Comparison of ENCODE assay signal across 22 cellular contexts in the genomic region with DNA sequence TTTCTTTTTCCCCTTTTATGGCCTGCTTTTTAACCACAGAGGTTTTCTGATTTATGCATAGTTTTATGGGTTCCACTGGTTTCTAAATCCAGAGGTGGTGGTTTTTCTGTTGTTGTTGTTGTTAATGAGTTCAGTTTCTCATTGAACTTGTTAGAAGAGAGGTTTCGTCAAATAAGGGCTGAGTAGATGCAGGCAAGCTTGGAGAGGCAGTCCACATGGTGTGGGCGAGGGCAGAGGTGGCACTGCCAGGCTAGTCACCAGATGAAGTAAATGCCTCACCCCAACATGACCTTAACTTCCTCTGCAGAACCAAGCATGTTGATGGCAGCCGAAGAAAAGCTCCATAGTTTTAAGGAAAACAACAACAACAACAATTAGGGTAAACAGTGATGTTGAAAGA.
DNase-seq lines count a peak whose midpoint lies in the region; ATAC-seq and TF ChIP-seq lines count a peak whose summit lies in the region.
"Had no signal": no experiment of that assay in that cellular context is flagged by ENCODE, and none has a peak within 500 bp of the region (broad histone marks: within the 10 kb centered on the region; RNA-seq: fewer than 3 reads in every experiment).

No MANE protein-coding gene starts in this region.

- H3K27ac Mint-ChIP-seq in activated CD8-positive, alpha-beta memory T cell treated with anti-CD3 and anti-CD28 coated beads, Interleukin-2, amount 10 ng/mL, durations not matched to agents 7 days and 5 days: peak overlapping the region; percentile 20
- no peak overlapping the region for H3K27ac Mint-ChIP-seq in WTC11
- peak overlapping the region; percentile 84 for H3K27ac Mint-ChIP-seq in activated naive CD4-positive, alpha-beta T cell treated with anti-CD3 and anti-CD28 coated beads, Interleukin-2, amount 50 U/mL, for 24 hours
- H3K27ac Mint-ChIP-seq in CD4-positive, alpha-beta T cell: no peak overlapping the region
- H3K27ac Mint-ChIP-seq: IgD-negative memory B cell; stimulated activated memory B cell treated with anti-CD40 and anti-IgM and Interleukin-4, amounts not matched to agents 10 μg/mL and 1 μg/mL and 100 μg/mL, for 72 hours had no signal

- DNase-seq in activated CD8-positive, alpha-beta memory T cell treated with anti-CD3 and anti-CD28 coated beads, Interleukin-2, amount 10 ng/mL, durations not matched to agents 7 days and 5 days: no peak
- DNase-seq in activated CD8-positive, alpha-beta memory T cell treated with anti-CD3 and anti-CD28 coated beads, Interleukin-2, amount 50 U/mL, for 48 hours: no peak
- no peak for DNase-seq in WTC11 (ENCODE audit: low spot score)
- no peak for DNase-seq in psoas muscle
- DNase-seq in right atrium auricular region (ENCODE audit: low spot score): no peak
- no peak for DNase-seq in CD4-positive, alpha-beta T cell
- DNase-seq in GM23248: no peak
- DNase-seq: activated CD4-positive, CD25-positive, alpha-beta regulatory T cell; adrenal gland; colonic mucosa; EL; H7; NCI-H1105 treated with DMSO at 0.1 percent for 48 hours; NCI-H2081; NCI-H345; NCI-H82 had no signal

- intact Hi-C loops in psoas muscle (cut with DNase I): no loop called here
- intact Hi-C loops in CD4-positive, alpha-beta T cell (cut with DNase I, micrococcal nuclease): no loop called here

- no peak overlapping the region for H2AFZ ChIP-seq in GM23248

- H3K36me3 ChIP-seq in psoas muscle (ENCODE audit: insufficient read depth in 1 of 2, low read depth in 1 of 2) (peaks cover 9 to 79% of the 10 kb centered on the region in 2 donors), right atrium auricular region (peaks cover 38% of the 10 kb centered on the region), GM23248 (ENCODE audit: low read depth) (peaks cover 20% of the 10 kb centered on the region)
- H3K36me3 ChIP-seq: adrenal gland, breast epithelium, colonic mucosa had no signal

- H4K20me1 ChIP-seq in GM23248 (ENCODE audit: insufficient read depth): no peaks in the 10 kb centered on the region

- ATAC-seq in activated CD8-positive, alpha-beta memory T cell treated with anti-CD3 and anti-CD28 coated beads, Interleukin-2, amount 10 ng/mL, durations not matched to agents 7 days and 5 days: no peak
- ATAC-seq in WTC11: no peak
- peak in 2 of 4 donors; percentile 22 to 28 for ATAC-seq in psoas muscle
- no peak for ATAC-seq in CD4-positive, alpha-beta T cell (ENCODE audit: poor library complexity)
- ATAC-seq: Right ventricle myocardium inferior had no signal

- H3K36me3 Mint-ChIP-seq in activated CD8-positive, alpha-beta memory T cell treated with anti-CD3 and anti-CD28 coated beads, Interleukin-2, amount 10 ng/mL, durations not matched to agents 7 days and 5 days: peaks cover 82% of the 10 kb centered on the region
- peaks cover 34% of the 10 kb centered on the region for H3K36me3 Mint-ChIP-seq in WTC11
- peaks cover 44% of the 10 kb centered on the region for H3K36me3 Mint-ChIP-seq in activated naive CD4-positive, alpha-beta T cell treated with anti-CD3 and anti-CD28 coated beads, Interleukin-2, amount 50 U/mL, for 24 hours
- H3K36me3 Mint-ChIP-seq in CD4-positive, alpha-beta T cell (ENCODE audit: low read depth): peaks cover 76% of the 10 kb centered on the region

- POLR2A ChIA-PET in WTC11 (lab: Charles Lee): no interaction called here
- POLR2A ChIA-PET in CD4-positive, alpha-beta T cell (lab: Charles Lee): no interaction called here

- H3K9me3 ChIP-seq in psoas muscle (no peaks in the 10 kb centered on the region), right atrium auricular region (no peaks in the 10 kb centered on the region), GM23248 (ENCODE audit: low read depth) (no peaks in the 10 kb centered on the region)
- H3K9me3 ChIP-seq in CD4-positive, alpha-beta T cell (ENCODE audit: control insufficient read depth, low read length): no peaks in the 10 kb centered on the region
- H3K9me3 ChIP-seq: adrenal gland; BLaER1 treated with 17β-estradiol and CSF1 and Interleukin-3, amounts not matched to agents 10 nM and 100 nM; breast epithelium; colonic mucosa had no signal

- no peaks in the 10 kb centered on the region for H3K9me2 ChIP-seq in GM23248 (ENCODE audit: insufficient read depth)

- no peak overlapping the region for H3K4me2 ChIP-seq in GM23248 (ENCODE audit: unreplicated experiment)
- H3K4me2 ChIP-seq: BLaER1 treated with 17β-estradiol and CSF1 and Interleukin-3, amounts not matched to agents 10 nM and 100 nM had no signal

- no peak for TF ChIP-seq CTCF in WTC11 (IDR thresholded peaks at IDR 0.05)
- no peak for TF ChIP-seq CTCF in psoas muscle (IDR thresholded peaks at IDR 0.05)
- no peak for TF ChIP-seq CTCF in right atrium auricular region (IDR thresholded peaks at IDR 0.05)
- TF ChIP-seq CTCF in CD4-positive, alpha-beta T cell (IDR thresholded peaks at IDR 0.05): no peak

- in situ Hi-C loops in GM23248 (cut with MboI): no loop called here

- no peaks in the 10 kb centered on the region; the same call in 1 of the 2 replicates for H3F3A ChIP-seq in GM23248 (ENCODE audit: insufficient read depth)

- H3K4me1 Mint-ChIP-seq in activated CD8-positive, alpha-beta memory T cell treated with anti-CD3 and anti-CD28 coated beads, Interleukin-2, amount 10 ng/mL, durations not matched to agents 7 days and 5 days: peaks cover 36% of the 10 kb centered on the region
- H3K4me1 Mint-ChIP-seq in WTC11: peaks cover 5% of the 10 kb centered on the region; the same call in 1 of the 2 replicates
- peaks cover 27% of the 10 kb centered on the region for H3K4me1 Mint-ChIP-seq in activated naive CD4-positive, alpha-beta T cell treated with anti-CD3 and anti-CD28 coated beads, Interleukin-2, amount 50 U/mL, for 24 hours
- H3K4me1 Mint-ChIP-seq in CD4-positive, alpha-beta T cell (ENCODE audit: low read depth): peaks cover 5% of the 10 kb centered on the region

- H3K4me3 ChIP-seq in psoas muscle (no peak overlapping the region), right atrium auricular region (no peak overlapping the region), GM23248 (no peak overlapping the region)
- H3K4me3 ChIP-seq: adrenal gland; BLaER1 treated with 17β-estradiol and CSF1 and Interleukin-3, amounts not matched to agents 10 nM and 100 nM; breast epithelium; colonic mucosa had no signal

- H3K27me3 Mint-ChIP-seq in activated CD8-positive, alpha-beta memory T cell treated with anti-CD3 and anti-CD28 coated beads, Interleukin-2, amount 10 ng/mL, durations not matched to agents 7 days and 5 days: no peaks in the 10 kb centered on the region
- no peaks in the 10 kb centered on the region for H3K27me3 Mint-ChIP-seq in WTC11 (ENCODE audit: low read depth)
- no peaks in the 10 kb centered on the region for H3K27me3 Mint-ChIP-seq in activated naive CD4-positive, alpha-beta T cell treated with anti-CD3 and anti-CD28 coated beads, Interleukin-2, amount 50 U/mL, for 24 hours
- no peaks in the 10 kb centered on the region for H3K27me3 Mint-ChIP-seq in CD4-positive, alpha-beta T cell
- H3K27me3 Mint-ChIP-seq: IgD-negative memory B cell; stimulated activated memory B cell treated with anti-CD40 and anti-IgM and Interleukin-4, amounts not matched to agents 10 μg/mL and 1 μg/mL and 100 μg/mL, for 72 hours had no signal

- no peaks in the 10 kb centered on the region for H3K27me3 ChIP-seq in psoas muscle (ENCODE audit: insufficient read depth in 3 of 3, low read length in 2 of 3)
- no peaks in the 10 kb centered on the region for H3K27me3 ChIP-seq in right atrium auricular region
- no peaks in the 10 kb centered on the region for H3K27me3 ChIP-seq in CD4-positive, alpha-beta T cell (ENCODE audit: control insufficient read depth, insufficient read depth, low read length)
- H3K27me3 ChIP-seq in GM23248 (replicated peaks; ENCODE audit: insufficient read depth): no peaks in the 10 kb centered on the region
- H3K27me3 ChIP-seq: adrenal gland; BLaER1 treated with 17β-estradiol and CSF1 and Interleukin-3, amounts not matched to agents 10 nM and 100 nM; breast epithelium; colonic mucosa had no signal

- H3K4me3 Mint-ChIP-seq in activated CD8-positive, alpha-beta memory T cell treated with anti-CD3 and anti-CD28 coated beads, Interleukin-2, amount 10 ng/mL, durations not matched to agents 7 days and 5 days: no peak overlapping the region
- H3K4me3 Mint-ChIP-seq in WTC11: no peak overlapping the region
- H3K4me3 Mint-ChIP-seq in activated naive CD4-positive, alpha-beta T cell treated with anti-CD3 and anti-CD28 coated beads, Interleukin-2, amount 50 U/mL, for 24 hours: no peak overlapping the region
- no peak overlapping the region for H3K4me3 Mint-ChIP-seq in CD4-positive, alpha-beta T cell
- H3K4me3 Mint-ChIP-seq: IgD-negative memory B cell; stimulated activated memory B cell treated with anti-CD40 and anti-IgM and Interleukin-4, amounts not matched to agents 10 μg/mL and 1 μg/mL and 100 μg/mL, for 72 hours had no signal

- H3K79me2 ChIP-seq in GM23248 (ENCODE audit: insufficient read depth): 0 out of 2 replicates have a peak, but pooled peaks cover 13% of the 10 kb centered on the region

- H3K4me1 ChIP-seq in psoas muscle (no peaks in the 10 kb centered on the region), right atrium auricular region (no peaks in the 10 kb centered on the region), GM23248 (ENCODE audit: insufficient read depth) (no peaks in the 10 kb centered on the region)
- H3K4me1 ChIP-seq: adrenal gland, breast epithelium, colonic mucosa had no signal

- H3K27ac ChIP-seq in psoas muscle (peak overlapping the region; percentile 7), right atrium auricular region (no peak overlapping the region), GM23248 (no peak overlapping the region)
- no peak overlapping the region for H3K27ac ChIP-seq in CD4-positive, alpha-beta T cell (ENCODE audit: low read depth, low read length)
- H3K27ac ChIP-seq: adrenal gland; BLaER1 treated with 17β-estradiol and CSF1 and Interleukin-3, amounts not matched to agents 10 nM and 100 nM; breast epithelium; colonic mucosa had no signal

- peaks cover 3% of the 10 kb centered on the region for H3K9me3 Mint-ChIP-seq in activated CD8-positive, alpha-beta memory T cell treated with anti-CD3 and anti-CD28 coated beads, Interleukin-2, amount 10 ng/mL, durations not matched to agents 7 days and 5 days (ENCODE audit: low read depth)
- no peaks in the 10 kb centered on the region for H3K9me3 Mint-ChIP-seq in WTC11
- H3K9me3 Mint-ChIP-seq in activated naive CD4-positive, alpha-beta T cell treated with anti-CD3 and anti-CD28 coated beads, Interleukin-2, amount 50 U/mL, for 24 hours: no peaks in the 10 kb centered on the region
- no peaks in the 10 kb centered on the region for H3K9me3 Mint-ChIP-seq in CD4-positive, alpha-beta T cell

- 74 to 92% (median 79%) methylated on average over 3 of the region's 3 CpGs for WGBS in psoas muscle, 3 donors
- WGBS in GM23248 (ENCODE audit: low coverage in 1 of 2, low lambda C conversion rate in 2 of 2, missing lambda C conversion rate in 2 of 2), 2 experiments: 73 to 80% methylated on average over 3 of the region's 3 CpGs

- CTCF ChIA-PET in activated CD8-positive, alpha-beta memory T cell treated with anti-CD3 and anti-CD28 coated beads, Interleukin-2, amount 10 ng/mL, durations not matched to agents 7 days and 5 days (lab: Charles Lee): no interaction called here
- CTCF ChIA-PET in WTC11 (lab: Charles Lee): no interaction called here
- CTCF ChIA-PET in CD4-positive, alpha-beta T cell (lab: Charles Lee): no interaction called here

- H3K9ac ChIP-seq in GM23248: no peak overlapping the region
- H3K9ac ChIP-seq: BLaER1 treated with 17β-estradiol and CSF1 and Interleukin-3, amounts not matched to agents 10 nM and 100 nM had no signal

Comparison
In these comparisons a context has a peak if more than half of its experiments do, and no peak if none do; other contexts are left out.
1. H3K27ac Mint-ChIP-seq: peak in activated CD8-positive, alpha-beta memory T cell treated with anti-CD3 and anti-CD28 coated beads, Interleukin-2, amount 10 ng/mL, durations not matched to agents 7 days and 5 days (single experiment) and activated naive CD4-positive, alpha-beta T cell treated with anti-CD3 and anti-CD28 coated beads, Interleukin-2, amount 50 U/mL, for 24 hours (single experiment); none in WTC11 (single experiment) and CD4-positive, alpha-beta T cell (single experiment).